In genomic region chr19:22806418-22806817, GRCh38 we compare ENCODE assay signal across 9 cellular contexts. TPM values are rescaled to one million over a fixed set of nuclear protein-coding genes. Genes with fewer than 3 reads are reported as not detected.
"Had no signal": no experiment of that assay in that cellular context is flagged by ENCODE, and none has a peak within 500 bp of the region (broad histone marks: within the 10 kb centered on the region; RNA-seq: fewer than 3 reads in every experiment).

No MANE protein-coding gene starts in this region.

- H3K9me3 ChIP-seq: HAP-1 had no signal

- H3K36me3 ChIP-seq: HAP-1 had no signal

- H3K4me3 ChIP-seq: GM23248, HAP-1, K562 had no signal

- H3K4me3 Mint-ChIP-seq: HFFc6 had no signal

- H2AFZ ChIP-seq: GM23248 had no signal

- H3K27ac Mint-ChIP-seq: HFFc6 had no signal

- H3K4me1 ChIP-seq: HAP-1 had no signal

- DNase-seq: GM23248, GOT3, H7, HFFc6, IMR-90 had no signal

- ATAC-seq: HCT116, K562 had no signal

- H3K9ac ChIP-seq: GM23248 had no signal

- H3K27ac ChIP-seq: GM23248 had no signal

RNA-seq across cellular contexts. Expression of gene ZNF99, which starts 22.5 kb away (rescaled TPM):
- total RNA-seq: GM23248, H7, HFFc6, HT-29, IMR-90, K562 had no signal
- polyA plus RNA-seq: GM23248, IMR-90, K562 had no signal

RNA-seq across cellular contexts. Expression of gene ZNF723, which starts 25.7 kb away (rescaled TPM):
- total RNA-seq: GM23248, H7, HFFc6, HT-29, IMR-90 had no signal
- polyA plus RNA-seq: GM23248, IMR-90, K562 had no signal
